Comparison of ENCODE assay signal across 1 cellular context in genomic region chr17:40548491-40548981, GRCh38.
TF ChIP-seq lines count a peak whose summit lies in the region.

No MANE protein-coding gene starts in this region.

TF ChIP-seq in GM12878, 131 proteins besides CTCF, POLR2A, EP300 and RAD21:
- TF ChIP-seq NFYA (IDR thresholded peaks at IDR 0.05; ENCODE audit: borderline replicate concordance, low read depth, low read length) (no peak), PAX5 (IDR thresholded peaks at IDR 0.05; ENCODE audit: borderline replicate concordance, low read depth, low read length) (0 out of 2 replicates have a peak, but pooled peaks have one; percentile 8)
